Comparison of ENCODE assay signal across 14 cellular contexts in the genomic region with DNA sequence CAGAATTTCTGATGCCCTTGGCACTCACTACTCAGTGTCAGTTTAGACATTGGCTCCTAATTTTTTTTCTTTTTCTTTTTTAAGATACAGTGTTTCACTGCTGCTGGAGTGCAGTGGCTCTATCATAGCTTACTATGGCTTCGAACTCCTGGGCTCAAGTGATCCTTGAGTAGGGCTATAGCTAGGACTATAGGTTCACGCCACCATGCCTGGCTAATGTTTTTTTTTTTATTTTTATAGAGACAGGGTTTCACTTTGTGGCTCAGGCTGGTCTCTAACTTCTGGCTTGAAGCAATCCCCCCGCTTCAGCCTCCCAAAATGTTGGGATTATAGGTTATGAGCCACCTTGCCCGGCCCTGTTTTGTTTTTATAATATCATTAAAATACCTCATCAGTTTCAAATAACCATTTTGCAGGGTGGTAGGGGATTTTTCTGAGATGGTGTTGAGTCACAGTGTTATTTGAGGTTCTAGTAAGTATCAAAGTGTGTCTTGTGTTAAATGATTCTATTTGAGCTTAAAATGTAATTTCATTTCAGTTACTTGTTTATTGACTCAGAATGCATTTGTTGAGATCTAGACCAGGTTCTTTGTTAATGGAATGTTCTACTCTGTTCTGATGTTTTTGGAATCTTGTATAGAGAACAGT. TPM values are rescaled to one million over a fixed set of nuclear protein-coding genes. Genes with fewer than 3 reads are reported as not detected.
A peak's percentile ranks its signal among the peaks of the same experiment; 100 is the strongest.
DNase-seq lines count a peak whose midpoint lies in the region; ATAC-seq and TF ChIP-seq lines count a peak whose summit lies in the region.
"Had no signal": no experiment of that assay in that cellular context is flagged by ENCODE, and none has a peak within 500 bp of the region (broad histone marks: within the 10 kb centered on the region; RNA-seq: fewer than 3 reads in every experiment).

No MANE protein-coding gene starts in this region.

- H3K9ac ChIP-seq in PC-3 (ENCODE audit: low read length): no peak overlapping the region

- peak overlapping the region; percentile 49 for H3K27ac ChIP-seq in cardiac muscle cell
- H3K27ac ChIP-seq in PC-3 (ENCODE audit: low read length): no peak overlapping the region
- H3K27ac ChIP-seq in tibial artery: peak overlapping the region; percentile 17 to 31
- H3K27ac ChIP-seq: epithelial cell of prostate, WERI-Rb-1 had no signal

- intact Hi-C loops in Right ventricle myocardium superior (cut with DNase I) (loop anchor here (10.0 kb wide), 2 partner anchors 108 to 158 kb away; no protein-coding TSS in a partner anchor), PC-3 (cut with micrococcal nuclease) (loop anchor here (5.0 to 10.0 kb wide), 2 partner anchors 158 to 286 kb away; no protein-coding TSS in a partner anchor), tibial artery (cut with DNase I; ENCODE audit: low total_unique reads) (no loop called here)

- H3K36me3 ChIP-seq in cardiac muscle cell (peaks cover 3% of the 10 kb centered on the region), PC-3 (ENCODE audit: low read depth, low read length) (peaks cover 13% of the 10 kb centered on the region; the same call in 1 of the 2 replicates), tibial artery (peaks cover 0 to 14% (median 10%) of the 10 kb centered on the region in 3 donors)
- H3K36me3 ChIP-seq: WERI-Rb-1 had no signal

- POLR2A ChIA-PET in PC-3 (lab: Charles Lee; ENCODE audit: unreplicated experiment): interaction anchor here (0.5 kb wide), 1 partner anchor 236 kb away, joined by 3 read pairs; a partner anchor contains a TSS

- DNase-seq in cardiac muscle cell (ENCODE audit: low read depth in 1 of 2, low spot score in 1 of 2) (no peak), Right ventricle myocardium superior (no peak), PC-3 (peak; percentile 28), iris pigment epithelial cell (ENCODE audit: low read depth) (peak; percentile 56), tibial artery (no peak), GM19240 (ENCODE audit: insufficient read length, low spot score) (no peak)
- DNase-seq: DND-41; NCI-H187 treated with DMSO at 0.1 percent for 48 hours; posterior cingulate gyrus; stimulated activated naive B cell treated with anti-CD40 and anti-IgM and Interleukin-4, amounts not matched to agents 10 μg/mL and 1 μg/mL and 100 μg/mL, for 72 hours; WERI-Rb-1 had no signal

- ATAC-seq in Right ventricle myocardium superior (ENCODE audit: poor library complexity) (no peak), PC-3 (peak; percentile 48), GM18867 (IDR thresholded peaks at IDR 0.05; ENCODE audit: unreplicated experiment) (no peak), GM21381 (IDR thresholded peaks at IDR 0.05; ENCODE audit: unreplicated experiment) (no peak)
- ATAC-seq: stimulated activated naive B cell treated with anti-CD40 and anti-IgM and Interleukin-4, amounts not matched to agents 10 μg/mL and 1 μg/mL and 100 μg/mL, for 72 hours had no signal

- H3K4me3 ChIP-seq in cardiac muscle cell (no peak overlapping the region), PC-3 (ENCODE audit: low read length) (no peak overlapping the region), tibial artery (no peak overlapping the region)

- H3K9me2 ChIP-seq in PC-3 (replicated peaks; ENCODE audit: low read length): no peaks in the 10 kb centered on the region

- peaks cover 98% of the 10 kb centered on the region for H3K79me2 ChIP-seq in PC-3 (ENCODE audit: low read length)

- BruUV-seq in PC-3 (replicated peaks; lab: Mats Ljungman, UMichigan): no TSS peak

- no peaks in the 10 kb centered on the region for H3K27me3 ChIP-seq in cardiac muscle cell
- H3K27me3 ChIP-seq in PC-3 (ENCODE audit: low read length): no peaks in the 10 kb centered on the region
- no peaks in the 10 kb centered on the region for H3K27me3 ChIP-seq in tibial artery

- H3K4me1 ChIP-seq in cardiac muscle cell (ENCODE audit: low read depth) (peaks cover 41% of the 10 kb centered on the region), PC-3 (ENCODE audit: insufficient read depth, low read length) (peaks cover 32% of the 10 kb centered on the region), tibial artery (peaks cover 0 to 66% (median 21%) of the 10 kb centered on the region in 4 donors)

- H3K9me3 ChIP-seq in cardiac muscle cell (ENCODE audit: low read depth) (no peaks in the 10 kb centered on the region), PC-3 (ENCODE audit: low read length) (no peaks in the 10 kb centered on the region), tibial artery (no peaks in the 10 kb centered on the region)

- no peak overlapping the region for H2AFZ ChIP-seq in PC-3 (ENCODE audit: low read length)

- TF ChIP-seq CTCF in cardiac muscle cell (IDR thresholded peaks at IDR 0.05; ENCODE audit: low read depth, low read length) (no peak), PC-3 (conservative IDR thresholded peaks at IDR 0.05; ENCODE audit: low read depth, low read length) (no peak), tibial artery (IDR thresholded peaks at IDR 0.05) (no peak)

- CTCF ChIA-PET in PC-3 (lab: Charles Lee): no interaction called here

- peak overlapping the region; percentile 18 for H3K4me2 ChIP-seq in PC-3 (ENCODE audit: low read length)

- no peaks in the 10 kb centered on the region for H3F3A ChIP-seq in PC-3 (ENCODE audit: low read length, unreplicated experiment)

- H4K20me1 ChIP-seq in PC-3 (ENCODE audit: low read length): peaks cover 83% of the 10 kb centered on the region

RNA-seq across cellular contexts. Expression of a gene that starts 7.0 kb away (rescaled TPM):
- total RNA-seq in cardiac muscle cell: 56.8 and 62.3 TPM in 2 replicates
- 52.2 and 55.2 TPM in 2 replicates for polyA plus RNA-seq in cardiac muscle cell
- total RNA-seq in Right ventricle myocardium superior: 56.1 TPM
- total RNA-seq in PC-3 (2014; rRNA removed): 48.6 and 56.3 TPM in 2 replicates

Comparison
In these comparisons a context has a peak if more than half of its experiments do, and no peak if none do; other contexts are left out.
1. DNase-seq: peak in PC-3 (single experiment) and iris pigment epithelial cell (single experiment); none in cardiac muscle cell (0 of 2), Right ventricle myocardium superior (single experiment), tibial artery (0 of 2) and GM19240 (single experiment).